ENCODE assay signal across 9 cellular contexts in genomic region chr1:48552420-48552819, GRCh38.
DNase-seq lines count a peak whose midpoint lies in the region; ATAC-seq and TF ChIP-seq lines count a peak whose summit lies in the region.
"Had no signal": no experiment of that assay in that cellular context is flagged by ENCODE, and none has a peak within 500 bp of the region (broad histone marks: within the 10 kb centered on the region; RNA-seq: fewer than 3 reads in every experiment).

No MANE protein-coding gene starts in this region.

- no peaks in the 10 kb centered on the region for H3K36me3 Mint-ChIP-seq in neural progenitor cell

- H3K9ac ChIP-seq in neural progenitor cell, result no peak overlapping the region
- H3K9ac ChIP-seq in GM23248, result no peak overlapping the region

- H4K20me1 ChIP-seq in neural progenitor cell (ENCODE audit: low read depth) (no peaks in the 10 kb centered on the region), GM23248 (ENCODE audit: insufficient read depth) (no peaks in the 10 kb centered on the region)

- H3K4me3 ChIP-seq in HL-60 (replicated peaks; ENCODE audit: insufficient read depth, low read length) (no peak overlapping the region), astrocyte of the cerebellum (ENCODE audit: low read depth, low read length) (no peak overlapping the region), neural progenitor cell (no peak overlapping the region), GM23248 (no peak overlapping the region)

- DNase-seq in NCI-H510A treated with DMSO at 0.1 percent for 48 hours (lab: John Stamatoyannopoulos, UW) (peak; percentile 28), NCI-H510A (lab: John Stamatoyannopoulos, UW) (no peak), HL-60 (ENCODE audit: low read depth in 1 of 2, low spot score in 1 of 2) (peak in 1 of 2 experiments; percentile 1), astrocyte of the cerebellum (ENCODE audit: low read depth) (no peak), neural progenitor cell (ENCODE audit: low spot score) (peak; percentile 36), NCI-H128 (lab: John Stamatoyannopoulos, UW; ENCODE audit: unreplicated experiment) (no peak), GM23248 (no peak)
- DNase-seq: HCEC 1CT had no signal

- H3K9me3 ChIP-seq in neural progenitor cell (ENCODE audit: low read depth), result no peaks in the 10 kb centered on the region
- no peaks in the 10 kb centered on the region for H3K9me3 ChIP-seq in GM23248 (ENCODE audit: low read depth)

- H3K36me3 ChIP-seq in neural progenitor cell, result no peaks in the 10 kb centered on the region
- no peaks in the 10 kb centered on the region for H3K36me3 ChIP-seq in GM23248 (ENCODE audit: low read depth)

- no peaks in the 10 kb centered on the region for H3K9me2 ChIP-seq in GM23248 (ENCODE audit: insufficient read depth)

- ATAC-seq in HG02885 (IDR thresholded peaks at IDR 0.05; ENCODE audit: poor library complexity, unreplicated experiment), result no peak

- TF ChIP-seq CTCF in HL-60 (IDR thresholded peaks at IDR 0.05; ENCODE audit: insufficient read depth, low read length) (peak; percentile 8), astrocyte of the cerebellum (IDR thresholded peaks at IDR 0.05; ENCODE audit: low read depth, low read length, missing control alignments) (peak; percentile 27), neural progenitor cell (IDR thresholded peaks at IDR 0.05) (peak; percentile 49)

- no peaks in the 10 kb centered on the region for H3K4me1 Mint-ChIP-seq in neural progenitor cell

- H3K4me3 Mint-ChIP-seq in neural progenitor cell, result no peak overlapping the region

- H3K27me3 ChIP-seq in HL-60 (ENCODE audit: insufficient read depth, poor library complexity, severe bottlenecking) (no peaks in the 10 kb centered on the region), neural progenitor cell (no peaks in the 10 kb centered on the region), GM23248 (replicated peaks; ENCODE audit: insufficient read depth) (no peaks in the 10 kb centered on the region)

- no peaks in the 10 kb centered on the region for H3K4me1 ChIP-seq in neural progenitor cell
- H3K4me1 ChIP-seq in GM23248 (ENCODE audit: insufficient read depth), result no peaks in the 10 kb centered on the region

- no peaks in the 10 kb centered on the region for H3K9me3 Mint-ChIP-seq in neural progenitor cell

- no peaks in the 10 kb centered on the region for H3F3A ChIP-seq in neural progenitor cell (ENCODE audit: low read depth)
- no peaks in the 10 kb centered on the region for H3F3A ChIP-seq in GM23248 (ENCODE audit: insufficient read depth)

- in situ Hi-C loops in astrocyte of the cerebellum (cut with HindIII; ENCODE audit: low sequenced_read_pairs) (no loop called here), GM23248 (cut with MboI) (no loop called here)

- 0 to 10% methylated on average over 1 of the region's 1 CpG for WGBS in GM23248 (ENCODE audit: low coverage in 1 of 2, low lambda C conversion rate in 2 of 2, missing lambda C conversion rate in 2 of 2), 2 experiments

- H3K27ac ChIP-seq in HL-60 (replicated peaks) (no peak overlapping the region), neural progenitor cell (no peak overlapping the region), GM23248 (no peak overlapping the region)

- no peak overlapping the region for H2AFZ ChIP-seq in neural progenitor cell (replicated peaks)
- H2AFZ ChIP-seq in GM23248, result no peak overlapping the region

- H3K27me3 Mint-ChIP-seq in neural progenitor cell (ENCODE audit: insufficient read depth, low read depth), result no peaks in the 10 kb centered on the region

- H3K79me2 ChIP-seq in neural progenitor cell (ENCODE audit: low read depth) (no peaks in the 10 kb centered on the region), GM23248 (ENCODE audit: insufficient read depth) (no peaks in the 10 kb centered on the region)

- H3K4me2 ChIP-seq in neural progenitor cell (no peak overlapping the region), GM23248 (ENCODE audit: unreplicated experiment) (no peak overlapping the region)

- no peak overlapping the region for H3K27ac Mint-ChIP-seq in neural progenitor cell

Comparison
In these comparisons a context has a peak if more than half of its experiments do, and no peak if none do; other contexts are left out.
1. DNase-seq: peak in NCI-H510A treated with DMSO at 0.1 percent for 48 hours (single experiment) and neural progenitor cell (single experiment); none in NCI-H510A (single experiment), astrocyte of the cerebellum (single experiment), NCI-H128 (single experiment) and GM23248 (single experiment).
2. Peak in every context shown above with its lines, with median percentiles within 50 percentile points of each other: CTCF ChIP-seq.